ENCODE assay signal across 34 cellular contexts in genomic region chr1:183975651-183976050, GRCh38.
"Had no signal": no experiment of that assay in that cellular context is flagged by ENCODE, and none has a peak within 500 bp of the region (broad histone marks: within the 10 kb centered on the region; RNA-seq: fewer than 3 reads in every experiment).

No MANE protein-coding gene starts in this region.

- H3K4me3 ChIP-seq: MG63 had no signal

- H3K36me3 ChIP-seq: MG63 had no signal

- DNase-seq: Karpas-422, Kasumi-1, MG63, MM.1S, MV-4-11, NCI-H1048, NCI-H1092, NCI-H1092 treated with DMSO at 0.1 percent for 48 hours, NCI-H1105, NCI-H1105 treated with DMSO at 0.1 percent for 48 hours, NCI-H1417, NCI-H1417 treated with DMSO at 0.1 percent for 48 hours, NCI-H1436, NCI-H1436 treated with DMSO at 0.1 percent for 48 hours, NCI-H146, NCI-H1694, NCI-H1694 treated with DMSO at 0.1 percent for 48 hours, NCI-H187, NCI-H187 treated with DMSO at 0.1 percent for 48 hours, NCI-H1930, NCI-H2029, NCI-H2029 treated with DMSO at 0.1 percent for 48 hours, NCI-H2081, NCI-H2081 treated with DMSO at 0.1 percent for 48 hours, NCI-H2107, NCI-H2171, NCI-H2171 treated with DMSO at 0.1 percent for 48 hours, NCI-H2227 treated with DMSO at 0.1 percent for 48 hours, NCI-H226, NCI-H345, NCI-H446, NCI-H446 treated with DMSO at 0.1 percent for 48 hours, NCI-H510A had no signal

- H3K9me3 ChIP-seq: MG63 had no signal

- H3K27ac ChIP-seq: KMS-11 had no signal
